Comparison of ENCODE assay signal across 1 cellular context in the genomic region with DNA sequence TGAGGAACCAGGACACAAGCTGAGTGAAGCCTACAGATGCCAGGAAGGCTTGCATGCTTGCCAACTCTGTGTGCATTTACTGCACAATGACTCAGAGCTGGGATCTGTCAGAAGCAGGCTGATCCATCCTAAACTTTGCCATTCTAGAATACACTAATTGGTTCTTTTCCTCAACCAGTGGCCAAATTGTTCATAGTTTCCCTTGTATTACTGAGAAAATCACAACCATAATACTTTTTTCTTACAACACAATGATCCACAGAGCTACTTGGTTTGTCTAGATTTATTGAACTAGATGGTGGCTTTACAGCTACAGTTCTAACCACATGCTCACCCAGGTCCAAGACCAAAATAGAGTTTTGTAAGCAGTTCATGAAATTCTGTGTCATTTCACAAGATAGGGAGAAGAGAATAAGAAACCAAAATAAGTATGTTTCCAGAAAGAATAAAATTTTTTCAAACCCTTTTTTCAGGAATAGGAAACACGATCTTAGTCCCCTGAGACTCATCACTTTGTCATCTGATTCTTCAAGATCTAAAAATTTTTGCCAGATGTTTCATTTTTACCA.
TF ChIP-seq lines count a peak whose summit lies in the region.

No MANE protein-coding gene starts in this region.

TF ChIP-seq in K562, 482 proteins besides CTCF, POLR2A, EP300 and RAD21 (continued from another document):
- TF ChIP-seq, protein P1, sequence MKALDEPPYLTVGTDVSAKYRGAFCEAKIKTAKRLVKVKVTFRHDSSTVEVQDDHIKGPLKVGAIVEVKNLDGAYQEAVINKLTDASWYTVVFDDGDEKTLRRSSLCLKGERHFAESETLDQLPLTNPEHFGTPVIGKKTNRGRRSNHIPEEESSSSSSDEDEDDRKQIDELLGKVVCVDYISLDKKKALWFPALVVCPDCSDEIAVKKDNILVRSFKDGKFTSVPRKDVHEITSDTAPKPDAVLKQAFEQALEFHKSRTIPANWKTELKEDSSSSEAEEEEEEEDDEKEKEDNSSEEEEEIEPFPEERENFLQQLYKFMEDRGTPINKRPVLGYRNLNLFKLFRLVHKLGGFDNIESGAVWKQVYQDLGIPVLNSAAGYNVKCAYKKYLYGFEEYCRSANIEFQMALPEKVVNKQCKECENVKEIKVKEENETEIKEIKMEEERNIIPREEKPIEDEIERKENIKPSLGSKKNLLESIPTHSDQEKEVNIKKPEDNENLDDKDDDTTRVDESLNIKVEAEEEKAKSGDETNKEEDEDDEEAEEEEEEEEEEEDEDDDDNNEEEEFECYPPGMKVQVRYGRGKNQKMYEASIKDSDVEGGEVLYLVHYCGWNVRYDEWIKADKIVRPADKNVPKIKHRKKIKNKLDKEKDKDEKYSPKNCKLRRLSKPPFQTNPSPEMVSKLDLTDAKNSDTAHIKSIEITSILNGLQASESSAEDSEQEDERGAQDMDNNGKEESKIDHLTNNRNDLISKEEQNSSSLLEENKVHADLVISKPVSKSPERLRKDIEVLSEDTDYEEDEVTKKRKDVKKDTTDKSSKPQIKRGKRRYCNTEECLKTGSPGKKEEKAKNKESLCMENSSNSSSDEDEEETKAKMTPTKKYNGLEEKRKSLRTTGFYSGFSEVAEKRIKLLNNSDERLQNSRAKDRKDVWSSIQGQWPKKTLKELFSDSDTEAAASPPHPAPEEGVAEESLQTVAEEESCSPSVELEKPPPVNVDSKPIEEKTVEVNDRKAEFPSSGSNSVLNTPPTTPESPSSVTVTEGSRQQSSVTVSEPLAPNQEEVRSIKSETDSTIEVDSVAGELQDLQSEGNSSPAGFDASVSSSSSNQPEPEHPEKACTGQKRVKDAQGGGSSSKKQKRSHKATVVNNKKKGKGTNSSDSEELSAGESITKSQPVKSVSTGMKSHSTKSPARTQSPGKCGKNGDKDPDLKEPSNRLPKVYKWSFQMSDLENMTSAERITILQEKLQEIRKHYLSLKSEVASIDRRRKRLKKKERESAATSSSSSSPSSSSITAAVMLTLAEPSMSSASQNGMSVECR (CRISPR knock-in tag; IDR thresholded peaks at IDR 0.05), result no peak
- TF ChIP-seq SLC30A9 (CRISPR knock-in tag; IDR thresholded peaks at IDR 0.05), result no peak
TF ChIP-seq in K562: peak in this region for 0.
